32 cellular contexts compared by ENCODE assay signal in genomic region chr14:81936348-81936747, GRCh38.
"Had no signal": no experiment of that assay in that cellular context is flagged by ENCODE, and none has a peak within 500 bp of the region (broad histone marks: within the 10 kb centered on the region; RNA-seq: fewer than 3 reads in every experiment).

No MANE protein-coding gene starts in this region.

- H3K27me3 ChIP-seq: adrenal gland, brain microvascular endothelial cell, breast epithelium had no signal

- H3K4me1 Mint-ChIP-seq: activated B cell treated with CpG ODN at 0.5 μM for 24 hours; activated CD4-positive, alpha-beta T cell treated with anti-CD3 and anti-CD28 coated beads, Interleukin-2, amount 10 ng/mL, durations not matched to agents 24 days and 14 days; activated naive CD8-positive, alpha-beta T cell treated with anti-CD3 and anti-CD28 coated beads for 36 hours; activated T-helper 17 cell treated with anti-CD3 and anti-CD28 coated beads, Interleukin-2, amount 50 U/mL, for 72 hours; T-cell; T-helper 17 cell had no signal

- H3K27me3 Mint-ChIP-seq: activated B cell treated with CpG ODN at 0.5 μM for 24 hours; activated CD4-positive, alpha-beta memory T cell treated with anti-CD3 and anti-CD28 coated beads for 36 hours; activated CD4-positive, alpha-beta T cell treated with anti-CD3 and anti-CD28 coated beads, Interleukin-2, amount 10 ng/mL, durations not matched to agents 24 days and 14 days; activated CD8-positive, alpha-beta T cell treated with anti-CD3 and anti-CD28 coated beads for 36 hours; activated naive CD8-positive, alpha-beta T cell treated with anti-CD3 and anti-CD28 coated beads for 36 hours; activated T-helper 17 cell treated with anti-CD3 and anti-CD28 coated beads, Interleukin-2, amount 50 U/mL, for 72 hours; T-helper 17 cell had no signal

- H3K27ac Mint-ChIP-seq: activated B cell treated with CpG ODN at 0.5 μM for 24 hours; activated CD4-positive, alpha-beta memory T cell treated with anti-CD3 and anti-CD28 coated beads for 36 hours; activated CD4-positive, alpha-beta T cell treated with anti-CD3 and anti-CD28 coated beads, Interleukin-2, amount 10 ng/mL, durations not matched to agents 24 days and 14 days; activated CD8-positive, alpha-beta T cell treated with anti-CD3 and anti-CD28 coated beads for 36 hours; activated naive CD4-positive, alpha-beta T cell treated with anti-CD3 and anti-CD28 coated beads for 36 hours; activated naive CD4-positive, alpha-beta T cell treated with anti-CD3 and anti-CD28 coated beads, Interleukin-2, amount 50 U/mL, for 72 hours; activated naive CD8-positive, alpha-beta T cell treated with anti-CD3 and anti-CD28 coated beads for 36 hours; activated T-cell treated with anti-CD3 and anti-CD28 coated beads, Interleukin-2, amount 50 U/mL, for 72 hours; activated T-helper 1 cell treated with anti-CD3 and anti-CD28 coated beads, Interleukin-12 subunit alpha, Interleukin-12 subunit beta, Interleukin-2, Interleukin-4 antibody, amounts not matched to agents 30 ng/mL and 10 ng/mL and 1 ng/mL, durations not matched to agents 14 hours and 24 hours and 36 hours; activated T-helper 17 cell treated with anti-CD3 and anti-CD28 coated beads, Interleukin-2, amount 50 U/mL, for 72 hours; T-cell; T-helper 17 cell had no signal

- H3K4me1 ChIP-seq: adrenal gland, breast epithelium had no signal

- H3K9me3 ChIP-seq: adrenal gland, breast epithelium had no signal

- H3K4me3 Mint-ChIP-seq: activated B cell treated with CpG ODN at 0.5 μM for 24 hours; activated CD4-positive, alpha-beta memory T cell treated with anti-CD3 and anti-CD28 coated beads for 36 hours; activated CD4-positive, alpha-beta T cell treated with anti-CD3 and anti-CD28 coated beads, Interleukin-2, amount 10 ng/mL, durations not matched to agents 24 days and 14 days; activated CD8-positive, alpha-beta T cell treated with anti-CD3 and anti-CD28 coated beads for 36 hours; activated naive CD4-positive, alpha-beta T cell treated with anti-CD3 and anti-CD28 coated beads for 36 hours; activated naive CD8-positive, alpha-beta T cell treated with anti-CD3 and anti-CD28 coated beads for 36 hours; activated T-cell treated with anti-CD3 and anti-CD28 coated beads, Interleukin-2, amount 50 U/mL, for 4 hours; activated T-cell treated with anti-CD3 and anti-CD28 coated beads, Interleukin-2, amount 50 U/mL, for 72 hours; activated T-helper 1 cell treated with anti-CD3 and anti-CD28 coated beads, Interleukin-12 subunit alpha, Interleukin-12 subunit beta, Interleukin-2, Interleukin-4 antibody, amounts not matched to agents 30 ng/mL and 10 ng/mL and 1 ng/mL, durations not matched to agents 14 hours and 24 hours and 36 hours; activated T-helper 17 cell treated with anti-CD3 and anti-CD28 coated beads, Interleukin-2, amount 50 U/mL, for 72 hours; T-cell; T-helper 17 cell had no signal

- H3K36me3 ChIP-seq: adrenal gland, brain microvascular endothelial cell, breast epithelium had no signal

- DNase-seq: activated B cell treated with CpG ODN at 0.5 μM for 24 hours; activated CD4-positive, alpha-beta memory T cell treated with anti-CD3 and anti-CD28 coated beads for 36 hours; activated CD4-positive, alpha-beta T cell treated with anti-CD3 and anti-CD28 coated beads for 4 hours; activated CD4-positive, alpha-beta T cell treated with anti-CD3 and anti-CD28 coated beads, Interleukin-2, amount 10 ng/mL, durations not matched to agents 24 days and 14 days; activated CD4-positive, alpha-beta T cell treated with anti-CD3 and anti-CD28 coated beads, Interleukin-2, amount 50 U/mL, for 1 hour; activated CD4-positive, alpha-beta T cell treated with anti-CD3 and anti-CD28 coated beads, Interleukin-2, amount 50 U/mL, for 4 hours; activated CD4-positive, CD25-positive, alpha-beta regulatory T cell treated with anti-CD3 and anti-CD28 coated beads, Interleukin-2, amount 50 U/mL, for 72 hours; activated CD8-positive, alpha-beta memory T cell treated with anti-CD3 and anti-CD28 coated beads, Interleukin-2, amount 50 U/mL, for 4 hours; activated CD8-positive, alpha-beta T cell treated with anti-CD3 and anti-CD28 coated beads for 36 hours; activated effector memory CD4-positive, alpha-beta T cell treated with anti-CD3 and anti-CD28 coated beads, Interleukin-2, amount 50 U/mL, for 16 hours; activated gamma-delta T cell treated with Interleukin-2 at 50 U/mL for 16 hours; activated naive CD4-positive, alpha-beta T cell; activated naive CD4-positive, alpha-beta T cell treated with anti-CD3 and anti-CD28 coated beads for 36 hours; activated naive CD4-positive, alpha-beta T cell treated with anti-CD3 and anti-CD28 coated beads, Interleukin-2, amount 50 U/mL, for 16 hours; activated naive CD8-positive, alpha-beta T cell treated with anti-CD3 and anti-CD28 coated beads for 36 hours; activated T-cell treated with anti-CD3 and anti-CD28 coated beads for 4 hours; activated T-cell treated with anti-CD3 and anti-CD28 coated beads, Interleukin-2, amount 50 U/mL, for 1 hour; activated T-cell treated with anti-CD3 and anti-CD28 coated beads, Interleukin-2, amount 50 U/mL, for 4 hours; activated T-cell treated with anti-CD3 and anti-CD28 coated beads, Interleukin-2, amount 50 U/mL, for 72 hours; adrenal gland; amniotic stem cell; aorta; brain microvascular endothelial cell; central memory CD4-positive, alpha-beta T cell; cerebellar nuclear complex; T-cell; T-helper 17 cell had no signal

- H3K9me3 Mint-ChIP-seq: activated B cell treated with CpG ODN at 0.5 μM for 24 hours; activated CD4-positive, alpha-beta memory T cell treated with anti-CD3 and anti-CD28 coated beads for 36 hours; activated CD4-positive, alpha-beta T cell treated with anti-CD3 and anti-CD28 coated beads, Interleukin-2, amount 10 ng/mL, durations not matched to agents 24 days and 14 days; activated CD8-positive, alpha-beta T cell treated with anti-CD3 and anti-CD28 coated beads for 36 hours; activated naive CD8-positive, alpha-beta T cell treated with anti-CD3 and anti-CD28 coated beads for 36 hours; activated T-helper 1 cell treated with anti-CD3 and anti-CD28 coated beads, Interleukin-12 subunit alpha, Interleukin-12 subunit beta, Interleukin-2, Interleukin-4 antibody, amounts not matched to agents 30 ng/mL and 10 ng/mL and 1 ng/mL, durations not matched to agents 14 hours and 24 hours and 36 hours had no signal

- H3K36me3 Mint-ChIP-seq: activated CD4-positive, alpha-beta memory T cell treated with anti-CD3 and anti-CD28 coated beads for 36 hours; activated naive CD4-positive, alpha-beta T cell treated with anti-CD3 and anti-CD28 coated beads, Interleukin-2, amount 50 U/mL, for 72 hours; activated naive CD8-positive, alpha-beta T cell treated with anti-CD3 and anti-CD28 coated beads for 36 hours; T-cell had no signal

- H3K4me3 ChIP-seq: adrenal gland, breast epithelium had no signal

- ATAC-seq: activated CD8-positive, alpha-beta T cell treated with anti-CD3 and anti-CD28 coated beads for 36 hours; activated naive CD4-positive, alpha-beta T cell treated with anti-CD3 and anti-CD28 coated beads, Interleukin-2, amount 50 U/mL, for 72 hours; activated T-cell treated with anti-CD3 and anti-CD28 coated beads, Interleukin-2, amount 50 U/mL, for 4 hours; activated T-cell treated with anti-CD3 and anti-CD28 coated beads, Interleukin-2, amount 50 U/mL, for 72 hours; activated T-helper 17 cell treated with anti-CD3 and anti-CD28 coated beads, Interleukin-2, amount 50 U/mL, for 72 hours; T-cell; T-helper 17 cell had no signal

- H3K27ac ChIP-seq: adrenal gland, brain microvascular endothelial cell, breast epithelium, VCaP had no signal
